Comparison of ENCODE assay signal across 1 cellular context in the genomic region with DNA sequence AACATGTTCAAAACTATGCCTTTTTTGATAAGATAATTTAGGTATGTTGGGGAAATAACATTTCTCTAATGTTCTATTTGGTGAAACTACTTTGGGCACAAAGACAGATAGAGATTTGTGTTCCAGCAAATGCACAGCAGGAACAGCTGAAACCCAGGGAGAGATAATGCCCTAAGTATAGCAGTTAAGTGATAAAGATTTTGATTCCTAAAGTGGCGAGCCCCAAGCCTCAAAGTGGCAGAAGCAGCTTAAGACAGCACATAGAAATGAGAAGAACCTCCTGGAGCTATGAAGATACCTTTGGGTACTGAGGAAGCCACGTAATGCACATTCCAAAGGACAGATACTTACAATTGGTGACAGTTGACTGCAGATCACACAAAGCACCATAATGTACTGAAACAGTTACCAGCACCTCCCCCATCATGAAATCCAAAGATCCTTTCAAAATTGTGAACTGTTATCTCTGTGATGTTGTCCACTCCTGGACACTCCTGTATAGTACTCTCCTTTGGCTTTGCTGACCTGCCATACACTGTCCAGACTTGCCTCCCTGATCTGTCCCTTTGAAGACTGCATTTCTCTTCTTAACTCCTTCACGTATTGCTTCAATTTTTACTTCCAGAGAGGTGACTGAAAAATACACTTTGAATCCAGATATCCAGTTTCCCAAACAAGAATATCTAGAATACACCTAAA.
TF ChIP-seq lines count a peak whose summit lies in the region.

No MANE protein-coding gene starts in this region.

TF ChIP-seq in IMR-90, 13 proteins besides CTCF, POLR2A, EP300 and RAD21:
- no peak for TF ChIP-seq CEBPB (IDR thresholded peaks at IDR 0.05; ENCODE audit: low read depth, low read length)
